In the genomic region with DNA sequence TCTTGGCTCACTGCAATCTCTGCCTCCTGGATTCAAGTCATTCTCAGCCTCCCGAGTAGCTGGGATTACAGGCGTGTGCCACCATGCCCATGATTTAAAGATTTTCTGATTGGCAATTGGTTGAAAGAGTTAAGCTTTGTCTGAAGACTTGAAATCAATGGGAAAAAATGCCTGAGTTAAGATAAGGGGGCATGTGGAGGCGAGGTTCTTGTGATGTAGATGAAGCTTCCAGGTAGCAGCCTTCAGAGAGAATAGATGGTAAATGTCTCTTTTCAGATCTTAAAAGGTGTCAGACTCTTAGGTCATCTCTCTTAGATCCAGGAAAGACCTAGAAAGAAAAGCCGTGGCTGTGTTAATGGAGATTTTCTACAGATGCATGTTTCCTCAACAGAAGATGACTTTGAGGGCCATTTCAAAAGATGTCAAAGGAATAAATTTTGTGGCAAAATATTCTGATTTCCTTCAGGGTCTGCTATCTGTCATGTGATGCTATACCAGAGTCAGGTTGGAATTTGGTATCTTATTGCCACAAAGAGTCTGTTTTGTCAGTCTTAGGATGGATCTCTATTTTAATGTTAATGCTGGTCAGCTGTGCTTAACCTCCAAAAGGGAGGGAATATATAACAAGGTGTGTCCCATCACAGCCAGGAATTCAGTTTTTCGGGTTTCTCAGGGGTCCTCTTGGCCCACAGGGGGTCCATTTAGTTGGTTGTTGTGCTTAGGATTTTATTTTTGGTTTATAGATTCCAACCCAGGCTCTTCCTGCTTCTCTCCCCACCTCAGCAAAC, we compare ENCODE assay signal across 21 cellular contexts.
"Had no signal": no experiment of that assay in that cellular context is flagged by ENCODE, and none has a peak within 500 bp of the region (broad histone marks: within the 10 kb centered on the region; RNA-seq: fewer than 3 reads in every experiment).

No MANE protein-coding gene starts in this region.

- H3K27me3 Mint-ChIP-seq: stimulated activated naive B cell treated with anti-CD40 and anti-IgM and Interleukin-4, amounts not matched to agents 10 μg/mL and 1 μg/mL and 100 μg/mL, for 72 hours; stimulated activated naive CD8-positive, alpha-beta T cell treated with anti-CD3 and anti-CD28 coated beads, Interleukin-15, amount 100 ng/mL, for 72 hours had no signal

- H3K4me1 ChIP-seq: esophagus muscularis mucosa, gastrocnemius medialis, right atrium auricular region, sigmoid colon, testis, tibial nerve had no signal

- H3K27ac ChIP-seq: epithelial cell of prostate, esophagus muscularis mucosa, gastrocnemius medialis, heart right ventricle, right atrium auricular region, sigmoid colon, skin epidermis, testis, tibial nerve had no signal

- H3K27ac Mint-ChIP-seq: naive thymus-derived CD8-positive, alpha-beta T cell; stimulated activated naive B cell treated with anti-CD40 and anti-IgM and Interleukin-4, amounts not matched to agents 10 μg/mL and 1 μg/mL and 100 μg/mL, for 72 hours had no signal

- H3K9me3 Mint-ChIP-seq: naive thymus-derived CD8-positive, alpha-beta T cell; neural crest cell; stimulated activated naive B cell treated with anti-CD40 and anti-IgM and Interleukin-4, amounts not matched to agents 10 μg/mL and 1 μg/mL and 100 μg/mL, for 72 hours; stimulated activated naive CD8-positive, alpha-beta T cell treated with anti-CD3 and anti-CD28 coated beads, Interleukin-15, amount 100 ng/mL, for 72 hours had no signal

- ATAC-seq: gastrocnemius medialis; heart right ventricle; left lobe of liver; mucosa of descending colon; naive thymus-derived CD8-positive, alpha-beta T cell; stimulated activated naive B cell treated with anti-CD40 and anti-IgM and Interleukin-4, amounts not matched to agents 10 μg/mL and 1 μg/mL and 100 μg/mL, for 72 hours; stimulated activated naive CD8-positive, alpha-beta T cell treated with anti-CD3 and anti-CD28 coated beads, Interleukin-15, amount 100 ng/mL, for 72 hours had no signal

- DNase-seq: effector memory CD4-positive, alpha-beta T cell; gastrocnemius medialis; heart right ventricle; islet precursor cell; mammary epithelial cell; mucosa of descending colon; naive thymus-derived CD8-positive, alpha-beta T cell; posterior cingulate gyrus; sigmoid colon; stimulated activated CD4-positive, alpha-beta T cell treated with anti-CD3 and anti-CD28 coated beads, Interleukin-2, amount 100 ng/mL, for 24 hours; stimulated activated CD4-positive, alpha-beta T cell treated with anti-CD3 and anti-CD28 coated beads, Interleukin-4, amount 100 ng/mL, for 4 hours; stimulated activated naive B cell treated with anti-CD40 and anti-IgM and Interleukin-4, amounts not matched to agents 10 μg/mL and 1 μg/mL and 100 μg/mL, for 72 hours; stimulated activated naive CD8-positive, alpha-beta T cell treated with anti-CD3 and anti-CD28 coated beads, Interleukin-15, amount 100 ng/mL, for 72 hours; testis had no signal

- H3K27me3 ChIP-seq: esophagus muscularis mucosa, gastrocnemius medialis, heart right ventricle, right atrium auricular region, sigmoid colon, testis, tibial nerve had no signal

- H3K4me3 Mint-ChIP-seq: naive thymus-derived CD8-positive, alpha-beta T cell; neural crest cell; stimulated activated naive B cell treated with anti-CD40 and anti-IgM and Interleukin-4, amounts not matched to agents 10 μg/mL and 1 μg/mL and 100 μg/mL, for 72 hours; stimulated activated naive CD8-positive, alpha-beta T cell treated with anti-CD3 and anti-CD28 coated beads, Interleukin-15, amount 100 ng/mL, for 72 hours had no signal

- H3K9me3 ChIP-seq: esophagus muscularis mucosa, gastrocnemius medialis, heart right ventricle, mucosa of descending colon, right atrium auricular region, sigmoid colon, testis, tibial nerve had no signal

- H3K36me3 ChIP-seq: esophagus muscularis mucosa, gastrocnemius medialis, heart right ventricle, right atrium auricular region, sigmoid colon, tibial nerve had no signal

- H3K4me1 Mint-ChIP-seq: naive thymus-derived CD8-positive, alpha-beta T cell; stimulated activated naive B cell treated with anti-CD40 and anti-IgM and Interleukin-4, amounts not matched to agents 10 μg/mL and 1 μg/mL and 100 μg/mL, for 72 hours; stimulated activated naive CD8-positive, alpha-beta T cell treated with anti-CD3 and anti-CD28 coated beads, Interleukin-15, amount 100 ng/mL, for 72 hours had no signal

- H3K36me3 Mint-ChIP-seq: naive thymus-derived CD8-positive, alpha-beta T cell; stimulated activated naive B cell treated with anti-CD40 and anti-IgM and Interleukin-4, amounts not matched to agents 10 μg/mL and 1 μg/mL and 100 μg/mL, for 72 hours had no signal

- H3K4me3 ChIP-seq: esophagus muscularis mucosa, gastrocnemius medialis, heart right ventricle, mucosa of descending colon, right atrium auricular region, sigmoid colon, skin epidermis, testis, tibial nerve had no signal
